Comparison of ENCODE assay signal across 26 cellular contexts in genomic region chr7:102291916-102292267, GRCh38. TPM values are rescaled to one million over a fixed set of nuclear protein-coding genes. Genes with fewer than 3 reads are reported as not detected.
DNase-seq lines count a peak whose midpoint lies in the region; ATAC-seq, FAIRE-seq and TF ChIP-seq lines count a peak whose summit lies in the region.
"Had no signal": no experiment of that assay in that cellular context is flagged by ENCODE, and none has a peak within 500 bp of the region (broad histone marks: within the 10 kb centered on the region; RNA-seq: fewer than 3 reads in every experiment).

No MANE protein-coding gene starts in this region.

- ATAC-seq in stimulated activated memory B cell treated with anti-CD40 and anti-IgM and Interleukin-4, amounts not matched to agents 10 μg/mL and 1 μg/mL and 100 μg/mL, for 72 hours = no peak
- ATAC-seq in upper lobe of left lung (ENCODE audit: low FRiP score in 2 of 2) (no peak), GM21360 (IDR thresholded peaks at IDR 0.05; ENCODE audit: unreplicated experiment) (no peak)
- ATAC-seq: gastroesophageal sphincter had no signal

- H2AFZ ChIP-seq in MM.1S (ENCODE audit: low read length) = no peak overlapping the region

- no peaks in the 10 kb centered on the region for H3K9me2 ChIP-seq in MM.1S (replicated peaks; ENCODE audit: insufficient read depth, low read length)

- H3K4me1 ChIP-seq in MM.1S (ENCODE audit: low read length) (peaks cover 42% of the 10 kb centered on the region), upper lobe of left lung (peaks cover 13 to 20% (median 15%) of the 10 kb centered on the region in 4 donors)

- no peak for TF ChIP-seq POLR2A in upper lobe of left lung (IDR thresholded peaks at IDR 0.05)

- peaks cover 44% of the 10 kb centered on the region for H3F3A ChIP-seq in MM.1S (ENCODE audit: insufficient read depth, low read length)

- no peaks in the 10 kb centered on the region for H3K27me3 ChIP-seq in MM.1S (replicated peaks; ENCODE audit: insufficient read depth, low read length)
- H3K27me3 ChIP-seq in upper lobe of left lung = no peaks in the 10 kb centered on the region
- H3K27me3 ChIP-seq: adrenal gland, ovary, tibial nerve had no signal

- H3K36me3 ChIP-seq in MM.1S (replicated peaks; ENCODE audit: insufficient read depth, low read length) (no peaks in the 10 kb centered on the region), upper lobe of left lung (no peaks in the 10 kb centered on the region)
- H3K36me3 ChIP-seq: adrenal gland, gastroesophageal sphincter, ovary, tibial nerve had no signal

- DNase-seq in GM18507 (ENCODE audit: extremely low spot score, insufficient read length, low read depth) (no peak), MM.1S (no peak), NCI-H526 treated with DMSO at 0.1 percent for 48 hours (lab: John Stamatoyannopoulos, UW) (no peak), upper lobe of left lung (no peak)
- DNase-seq: adrenal gland, Caco-2, cerebellar nuclear complex, DMS79, GF-D8, hippocampal formation, immature natural killer cell, IMR-90, NCI-H1092 treated with DMSO at 0.1 percent for 48 hours, NCI-H187 treated with DMSO at 0.1 percent for 48 hours, NCI-H69, ovary had no signal

- H3K36me3 Mint-ChIP-seq in dendritic cell treated with granulocyte-macrophage colony-stimulating factor and Interleukin-4, amounts not matched to agents 40 ng/mL and 50 ng/mL, for 4 days (ENCODE audit: low read depth) = peaks cover 42% of the 10 kb centered on the region
- H3K36me3 Mint-ChIP-seq in stimulated activated memory B cell treated with anti-CD40 and anti-IgM and Interleukin-4, amounts not matched to agents 10 μg/mL and 1 μg/mL and 100 μg/mL, for 72 hours = peaks cover 15% of the 10 kb centered on the region
- H3K36me3 Mint-ChIP-seq: immature natural killer cell had no signal

- peak overlapping the region; percentile 59 for H3K27ac ChIP-seq in MM.1S (ENCODE audit: low read length)
- no peak overlapping the region for H3K27ac ChIP-seq in upper lobe of left lung
- H3K27ac ChIP-seq: adrenal gland, C4-2B, gastroesophageal sphincter, ovary, SK-N-MC, tibial nerve had no signal

- H3K79me2 ChIP-seq in MM.1S (ENCODE audit: low read length) = peaks cover 96% of the 10 kb centered on the region

- no peaks in the 10 kb centered on the region for H3K27me3 Mint-ChIP-seq in dendritic cell treated with granulocyte-macrophage colony-stimulating factor and Interleukin-4, amounts not matched to agents 40 ng/mL and 50 ng/mL, for 4 days
- H3K27me3 Mint-ChIP-seq in stimulated activated memory B cell treated with anti-CD40 and anti-IgM and Interleukin-4, amounts not matched to agents 10 μg/mL and 1 μg/mL and 100 μg/mL, for 72 hours = no peaks in the 10 kb centered on the region
- H3K27me3 Mint-ChIP-seq: brain had no signal

- H4K20me1 ChIP-seq in MM.1S (ENCODE audit: insufficient read depth, low read length) = no peaks in the 10 kb centered on the region

- TF ChIP-seq CTCF in MM.1S (IDR thresholded peaks at IDR 0.05; ENCODE audit: low read length) (no peak), upper lobe of left lung (IDR thresholded peaks at IDR 0.05) (no peak)

- H3K4me3 Mint-ChIP-seq in dendritic cell treated with granulocyte-macrophage colony-stimulating factor and Interleukin-4, amounts not matched to agents 40 ng/mL and 50 ng/mL, for 4 days = no peak overlapping the region
- H3K4me3 Mint-ChIP-seq in stimulated activated memory B cell treated with anti-CD40 and anti-IgM and Interleukin-4, amounts not matched to agents 10 μg/mL and 1 μg/mL and 100 μg/mL, for 72 hours = peak overlapping the region; percentile 69
- H3K4me3 Mint-ChIP-seq: activated T-cell treated with anti-CD3 and anti-CD28 coated beads, Interleukin-2, amount 50 U/mL, for 4 hours; immature natural killer cell had no signal

- peak overlapping the region; percentile 51 for H3K4me2 ChIP-seq in MM.1S (ENCODE audit: low read depth, low read length)

- H3K9ac ChIP-seq in MM.1S (ENCODE audit: low read length) = peak overlapping the region; percentile 4; the same call in 1 of the 2 replicates

- 77 to 83% methylated on average over 2 of the region's 2 CpGs for WGBS in upper lobe of left lung, 2 donors

- intact Hi-C loops in dendritic cell treated with granulocyte-macrophage colony-stimulating factor and Interleukin-4, amounts not matched to agents 40 ng/mL and 50 ng/mL, for 4 days (cut with micrococcal nuclease) = no loop called here

- no peak overlapping the region for H3K4me3 ChIP-seq in MM.1S (ENCODE audit: low read length)
- H3K4me3 ChIP-seq in upper lobe of left lung = no peak overlapping the region
- H3K4me3 ChIP-seq: adrenal gland, gastroesophageal sphincter, ovary, SK-N-MC, tibial nerve had no signal

- FAIRE-seq in GM18507 (lab: Jason Lieb, UNC) = peak; percentile 21
- FAIRE-seq: H1 had no signal

- TF ChIP-seq EP300 in upper lobe of left lung (IDR thresholded peaks at IDR 0.05) = no peak

- H3K4me1 Mint-ChIP-seq in dendritic cell treated with granulocyte-macrophage colony-stimulating factor and Interleukin-4, amounts not matched to agents 40 ng/mL and 50 ng/mL, for 4 days (ENCODE audit: low read depth) = peaks cover 66% of the 10 kb centered on the region
- H3K4me1 Mint-ChIP-seq in stimulated activated memory B cell treated with anti-CD40 and anti-IgM and Interleukin-4, amounts not matched to agents 10 μg/mL and 1 μg/mL and 100 μg/mL, for 72 hours = peaks cover 81% of the 10 kb centered on the region

- H3K9me3 Mint-ChIP-seq in dendritic cell treated with granulocyte-macrophage colony-stimulating factor and Interleukin-4, amounts not matched to agents 40 ng/mL and 50 ng/mL, for 4 days = no peaks in the 10 kb centered on the region
- H3K9me3 Mint-ChIP-seq in stimulated activated memory B cell treated with anti-CD40 and anti-IgM and Interleukin-4, amounts not matched to agents 10 μg/mL and 1 μg/mL and 100 μg/mL, for 72 hours = no peaks in the 10 kb centered on the region
- H3K9me3 Mint-ChIP-seq: activated T-cell treated with anti-CD3 and anti-CD28 coated beads, Interleukin-2, amount 50 U/mL, for 4 hours; brain; immature natural killer cell had no signal

- H3K9me3 ChIP-seq in MM.1S (replicated peaks; ENCODE audit: insufficient read depth, low read length) (no peaks in the 10 kb centered on the region), upper lobe of left lung (no peaks in the 10 kb centered on the region)
- H3K9me3 ChIP-seq: adrenal gland, Caco-2, gastroesophageal sphincter, ovary, tibial nerve had no signal

- H3K27ac Mint-ChIP-seq in dendritic cell treated with granulocyte-macrophage colony-stimulating factor and Interleukin-4, amounts not matched to agents 40 ng/mL and 50 ng/mL, for 4 days = peak overlapping the region; percentile 5
- H3K27ac Mint-ChIP-seq in stimulated activated memory B cell treated with anti-CD40 and anti-IgM and Interleukin-4, amounts not matched to agents 10 μg/mL and 1 μg/mL and 100 μg/mL, for 72 hours = peak overlapping the region; percentile 80
- H3K27ac Mint-ChIP-seq: immature natural killer cell had no signal

RNA-seq across cellular contexts. Expression of gene SH2B2, which starts 5.2 kb away (rescaled TPM):
- 10 to 100 TPM in 2 of 6 donors, 1 to 10 TPM in 4; 6.3 to 16.4 (median 9.0) TPM for total RNA-seq in upper lobe of left lung
